In the genomic region with DNA sequence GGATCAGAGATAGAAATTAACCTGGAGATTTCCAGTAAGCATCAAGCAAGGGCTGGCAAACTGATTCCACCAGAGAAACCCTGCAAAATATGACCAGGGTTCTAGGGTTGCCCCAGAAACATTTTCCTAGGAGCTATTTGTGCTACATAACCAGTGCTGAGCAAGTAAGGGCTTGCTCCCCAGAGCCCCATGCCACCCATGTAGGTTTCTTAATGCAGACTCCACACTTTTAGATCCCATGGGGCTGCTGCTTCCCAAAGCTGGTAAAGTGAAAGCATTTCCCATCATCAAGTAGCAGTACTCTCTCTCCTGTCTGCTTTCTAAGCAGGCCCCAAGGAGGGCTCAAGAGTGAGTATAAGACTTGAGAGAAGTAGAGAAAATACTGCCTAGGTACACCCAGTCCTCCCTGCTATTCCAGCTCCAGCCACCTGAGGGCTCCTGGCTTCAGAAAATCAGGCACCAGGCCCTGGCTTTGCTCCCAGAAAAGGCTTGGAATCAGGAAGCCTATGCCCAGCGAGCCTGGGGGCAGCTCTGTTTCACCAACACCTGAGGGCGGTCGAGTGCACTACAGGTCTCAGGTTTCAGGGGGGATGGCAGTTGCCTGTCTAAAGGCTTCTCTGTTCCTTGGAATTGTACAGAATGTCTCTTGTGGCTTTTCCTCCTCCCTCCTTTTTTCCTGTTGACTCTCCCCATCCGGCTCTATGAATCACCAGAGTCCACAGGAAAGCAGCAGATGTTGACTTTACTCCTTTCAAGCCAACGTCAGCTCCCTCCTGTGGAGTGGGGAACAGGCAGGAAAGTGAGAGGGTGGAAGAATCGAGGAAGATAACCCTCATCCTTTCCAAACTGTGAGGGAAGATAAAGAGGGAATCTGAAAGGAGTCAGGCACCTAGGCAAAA, we compare ENCODE assay signal across 8 cellular contexts. TPM values are rescaled to one million over a fixed set of nuclear protein-coding genes. Genes with fewer than 3 reads are reported as not detected.
DNase-seq lines count a peak whose midpoint lies in the region; ATAC-seq and TF ChIP-seq lines count a peak whose summit lies in the region.

No MANE protein-coding gene starts in this region.

- no peaks in the 10 kb centered on the region for H3K9me3 Mint-ChIP-seq in neural crest cell

- no peaks in the 10 kb centered on the region for H4K20me1 ChIP-seq in MM.1S (ENCODE audit: insufficient read depth, low read length)

- 0 out of 2 replicates have a peak overlapping the region, but pooled peaks have one; percentile 0 for H2AFZ ChIP-seq in MM.1S (ENCODE audit: low read length)

- H3K27me3 ChIP-seq in MM.1S (replicated peaks; ENCODE audit: insufficient read depth, low read length) (no peaks in the 10 kb centered on the region), gastroesophageal sphincter (no peaks in the 10 kb centered on the region)

- peak overlapping the region; percentile 39 for H3K4me3 Mint-ChIP-seq in neural crest cell

- peak overlapping the region; percentile 30; the same call in 1 of the 2 replicates for H3K9ac ChIP-seq in ES-I3 (ENCODE audit: low read depth, low read length)
- no peak overlapping the region for H3K9ac ChIP-seq in MM.1S (ENCODE audit: low read length)

- H3K27ac Mint-ChIP-seq in neural crest cell (ENCODE audit: unreplicated experiment) = peak overlapping the region; percentile 99

- H3K27me3 Mint-ChIP-seq in neural crest cell (ENCODE audit: low read depth) = peaks cover 16% of the 10 kb centered on the region

- H3K9me2 ChIP-seq in MM.1S (replicated peaks; ENCODE audit: insufficient read depth, low read length) = no peaks in the 10 kb centered on the region

- 0% methylated on average over 2 to 4 of the region's 6 CpGs for WGBS in gastroesophageal sphincter (ENCODE audit: low coverage in 1 of 2), 2 donors

- no peak for TF ChIP-seq EP300 in gastroesophageal sphincter (IDR thresholded peaks at IDR 0.05)

- H3K9me3 ChIP-seq in ES-I3 (ENCODE audit: control insufficient read depth, insufficient read depth, low read length) (no peaks in the 10 kb centered on the region), MM.1S (replicated peaks; ENCODE audit: insufficient read depth, low read length) (no peaks in the 10 kb centered on the region), gastroesophageal sphincter (no peaks in the 10 kb centered on the region)

- H3K36me3 ChIP-seq in ES-I3 (ENCODE audit: insufficient read depth, low read length) = no peaks in the 10 kb centered on the region
- H3K36me3 ChIP-seq in MM.1S (replicated peaks; ENCODE audit: insufficient read depth, low read length) = no peaks in the 10 kb centered on the region
- H3K36me3 ChIP-seq in gastroesophageal sphincter = no peaks in the 10 kb centered on the region

- peak; percentile 96 for ATAC-seq in gastroesophageal sphincter

- H3K4me1 Mint-ChIP-seq in neural crest cell = peaks cover 7% of the 10 kb centered on the region

- H3K36me3 Mint-ChIP-seq in neural crest cell (ENCODE audit: low read depth) = no peaks in the 10 kb centered on the region

- H3K4me3 ChIP-seq in MM.1S (ENCODE audit: low read length) (no peak overlapping the region), gastroesophageal sphincter (peak overlapping the region in 1 of 2 donors; percentile 5)

- H3K4me1 ChIP-seq in ES-I3 (ENCODE audit: insufficient read depth, low read length) (peaks cover 18% of the 10 kb centered on the region), MM.1S (ENCODE audit: low read length) (no peaks in the 10 kb centered on the region), gastroesophageal sphincter (peaks cover 7 to 25% (median 14%) of the 10 kb centered on the region in 3 donors)

- TF ChIP-seq CTCF in MM.1S (IDR thresholded peaks at IDR 0.05; ENCODE audit: low read length) = peak; percentile 90
- peak; percentile 91 to 98 (median 94) for TF ChIP-seq CTCF in gastroesophageal sphincter (IDR thresholded peaks at IDR 0.05)
- peak; percentile 91 for TF ChIP-seq CTCF in neural crest cell (conservative IDR thresholded peaks at IDR 0.05)

- TF ChIP-seq POLR2A in gastroesophageal sphincter (IDR thresholded peaks at IDR 0.05) = no peak

- H3K27ac ChIP-seq in MM.1S (ENCODE audit: low read length) (no peak overlapping the region), gastroesophageal sphincter (peak overlapping the region; percentile 68 to 91 (median 84)), temporal lobe (ENCODE audit: low read depth, low read length) (peak overlapping the region; percentile 85)

- peak; percentile 61 for DNase-seq in MM.1S
- peak; percentile 99 for DNase-seq in SHP77 treated with DMSO at 0.1 percent for 48 hours (lab: John Stamatoyannopoulos, UW)
- peak; percentile 56 for DNase-seq in activated naive CD4-positive, alpha-beta T cell treated with anti-CD3 and anti-CD28 coated beads, Interleukin-2, amount 50 U/mL, for 16 hours
- DNase-seq in neural crest cell (ENCODE audit: low read depth, low spot score) = peak; percentile 93
- DNase-seq in cortex of kidney (lab: John Stamatoyannopoulos, UW) = no peak

- H3F3A ChIP-seq in MM.1S (ENCODE audit: insufficient read depth, low read length) = no peaks in the 10 kb centered on the region

- H3K79me2 ChIP-seq in MM.1S (ENCODE audit: low read length) = no peaks in the 10 kb centered on the region

- no peak overlapping the region for H3K4me2 ChIP-seq in MM.1S (ENCODE audit: low read depth, low read length)

RNA-seq across cellular contexts. Expression of a gene that starts 6.2 kb away (rescaled TPM):
- total RNA-seq in gastroesophageal sphincter (10 to 100 TPM in 1 of 4 donors, 1 to 10 TPM in 3; 5.2 to 13.7 (median 7.9) TPM), neural crest cell (0.07 and 0.11 TPM in 2 replicates), temporal lobe (1.7 TPM)

RNA-seq across cellular contexts. Expression of a gene that starts 18.0 kb away (rescaled TPM):
- 1 to 10 TPM; 4.9 to 7.1 (median 5.2) TPM for total RNA-seq in gastroesophageal sphincter
- total RNA-seq in neural crest cell = 0.55 and 1.0 TPM in 2 replicates
- 0.49 TPM for total RNA-seq in temporal lobe

RNA-seq across cellular contexts. Expression of a gene that starts 26.7 kb away (rescaled TPM):
- total RNA-seq in gastroesophageal sphincter (10 to 100 TPM; 22.1 to 29.1 (median 28.1) TPM), neural crest cell (18.7 and 22.1 TPM in 2 replicates), temporal lobe (32.5 TPM)

RNA-seq across cellular contexts. Expression of a gene that starts 33.0 kb away (rescaled TPM):
- total RNA-seq in gastroesophageal sphincter (10 to 100 TPM; 14.0 to 26.0 (median 19.2) TPM), neural crest cell (35.1 and 38.7 TPM in 2 replicates), temporal lobe (8.4 TPM)

RNA-seq across cellular contexts. Expression of a gene that starts 35.4 kb away (rescaled TPM):
- total RNA-seq in gastroesophageal sphincter = 100 to 1,000 TPM in 3 of 4 donors, 10 to 100 TPM in 1; 75.7 to 135 (median 117) TPM
- 273 and 285 TPM in 2 replicates for total RNA-seq in neural crest cell
- 71.3 TPM for total RNA-seq in temporal lobe
